27 cellular contexts compared by ENCODE assay signal in genomic region chr5:86814907-86815306, GRCh38.
"Had no signal": no experiment of that assay in that cellular context is flagged by ENCODE, and none has a peak within 500 bp of the region (broad histone marks: within the 10 kb centered on the region; RNA-seq: fewer than 3 reads in every experiment).

No MANE protein-coding gene starts in this region.

- FAIRE-seq: urothelium cell line had no signal

- H3K9me3 ChIP-seq: stomach, suprapubic skin, testis, thoracic aorta, thyroid gland, tibial artery, tibial nerve, transverse colon, upper lobe of left lung, upper lobe of right lung, uterus, vagina had no signal

- H3K4me1 ChIP-seq: stomach, suprapubic skin, testis, tibial artery, tibial nerve, transverse colon, upper lobe of left lung, upper lobe of right lung, uterus, vagina had no signal

- DNase-seq: stimulated activated CD4-positive, alpha-beta T cell treated with anti-CD3 and anti-CD28 coated beads, Interleukin-2, amount 100 ng/mL, for 48 hours; stimulated activated CD4-positive, alpha-beta T cell treated with anti-CD3 and anti-CD28 coated beads, Interleukin-4, amount 100 ng/mL, for 1 hour; stimulated activated CD4-positive, alpha-beta T cell treated with anti-CD3 and anti-CD28 coated beads, Interleukin-4, amount 100 ng/mL, for 24 hours; stimulated activated CD4-positive, alpha-beta T cell treated with anti-CD3 and anti-CD28 coated beads, Interleukin-4, amount 100 ng/mL, for 4 hours; stimulated activated CD8-positive, alpha-beta memory T cell treated with anti-CD3 and anti-CD28 coated beads, Interleukin-4, amount 100 ng/mL, for 48 hours; stimulated activated naive B cell treated with anti-CD40 and anti-IgM and Interleukin-4, amounts not matched to agents 10 μg/mL and 1 μg/mL and 100 μg/mL, for 72 hours; stimulated activated naive CD4-positive, alpha-beta T cell; stimulated activated naive CD4-positive, alpha-beta T cell treated with Interleukin-2 at 50 U/mL for 16 hours; stimulated activated naive CD8-positive, alpha-beta T cell treated with anti-CD3 and anti-CD28 coated beads, Interleukin-15, amount 100 ng/mL, for 72 hours; stimulated activated naive CD8-positive, alpha-beta T cell treated with anti-CD3 and anti-CD28 coated beads, Interleukin-15, Interleukin-2, amounts not matched to agents 100 U/mL and 50 U/mL, for 24 hours; stomach; substantia nigra; testis; thyroid gland; tibial artery; transverse colon; trophoblast cell; upper lobe of left lung; upper lobe of right lung; uterus had no signal

- H3K27me3 ChIP-seq: stomach, suprapubic skin, testis, thyroid gland, tibial artery, tibial nerve, transverse colon, upper lobe of left lung, upper lobe of right lung, uterus, vagina had no signal

- H3K36me3 ChIP-seq: stomach, suprapubic skin, thoracic aorta, thyroid gland, tibial artery, tibial nerve, transverse colon, upper lobe of left lung, upper lobe of right lung, uterus, vagina had no signal

- ATAC-seq: stimulated activated effector memory CD8-positive, alpha-beta T cell treated with anti-CD3 and anti-CD28 coated beads, Interleukin-12 subunit alpha, Interleukin-12 subunit beta, amount 100 ng/mL, for 72 hours; stimulated activated memory B cell treated with anti-CD40 and anti-IgM and Interleukin-4, amounts not matched to agents 10 μg/mL and 1 μg/mL and 100 μg/mL, for 72 hours; stimulated activated naive B cell treated with anti-CD40 and anti-IgM and Interleukin-4, amounts not matched to agents 10 μg/mL and 1 μg/mL and 100 μg/mL, for 72 hours; stimulated activated naive CD8-positive, alpha-beta T cell treated with anti-CD3 and anti-CD28 coated beads, Interleukin-15, amount 100 ng/mL, for 72 hours; stimulated activated naive CD8-positive, alpha-beta T cell treated with anti-CD3 and anti-CD28 coated beads, Interleukin-15, Interleukin-2, amounts not matched to agents 100 U/mL and 50 U/mL, for 24 hours; upper lobe of right lung had no signal

- H3K27ac ChIP-seq: stomach, suprapubic skin, testis, thoracic aorta, thyroid gland, tibial artery, tibial nerve, transverse colon, upper lobe of left lung, upper lobe of right lung, uterus, vagina had no signal

- H3K4me3 ChIP-seq: stomach, suprapubic skin, testis, thoracic aorta, thyroid gland, tibial artery, tibial nerve, transverse colon, upper lobe of left lung, upper lobe of right lung, uterus, vagina had no signal
